Comparison of ENCODE assay signal across 32 cellular contexts in the genomic region with DNA sequence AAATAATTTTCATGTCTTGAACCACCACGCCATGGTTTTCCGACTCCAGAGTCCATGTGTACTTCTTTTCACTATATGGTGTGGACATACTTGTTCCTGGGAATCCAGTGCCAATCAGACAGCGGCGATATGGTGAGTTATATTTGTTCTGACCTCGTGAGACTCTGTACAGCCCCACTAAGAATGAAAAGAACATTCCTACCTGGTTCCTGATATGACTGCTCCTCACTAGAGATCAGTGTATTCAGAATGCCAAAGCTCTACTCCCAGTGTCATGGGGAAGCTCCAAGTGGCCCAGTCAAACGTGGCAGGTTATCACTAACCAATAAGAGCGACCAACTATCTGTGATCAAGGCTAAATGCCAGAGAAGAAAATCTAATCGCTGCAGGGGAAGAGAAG. TPM values are rescaled to one million over a fixed set of nuclear protein-coding genes. Genes with fewer than 3 reads are reported as not detected.
"Had no signal": no experiment of that assay in that cellular context is flagged by ENCODE, and none has a peak within 500 bp of the region (broad histone marks: within the 10 kb centered on the region; RNA-seq: fewer than 3 reads in every experiment).

No MANE protein-coding gene starts in this region.

- H3K36me3 ChIP-seq: neural progenitor cell, neutrophil, stomach, thyroid gland, transverse colon, upper lobe of left lung, vagina had no signal

- H3K36me3 Mint-ChIP-seq: natural killer cell; stimulated activated naive B cell treated with anti-CD40 and anti-IgM and Interleukin-4, amounts not matched to agents 10 μg/mL and 1 μg/mL and 100 μg/mL, for 72 hours had no signal

- H3K4me1 Mint-ChIP-seq: naive B cell; natural killer cell; stimulated activated naive B cell treated with anti-CD40 and anti-IgM and Interleukin-4, amounts not matched to agents 10 μg/mL and 1 μg/mL and 100 μg/mL, for 72 hours had no signal

- H3K27ac ChIP-seq: neural progenitor cell, neutrophil, parathyroid adenoma, psoas muscle, skin epidermis, stomach, testis, thyroid gland, transverse colon, upper lobe of left lung, vagina had no signal

- H3K4me3 Mint-ChIP-seq: mesothelial cell of epicardium; naive B cell; natural killer cell; nephron progenitor cell; neural progenitor cell; stimulated activated naive B cell treated with anti-CD40 and anti-IgM and Interleukin-4, amounts not matched to agents 10 μg/mL and 1 μg/mL and 100 μg/mL, for 72 hours had no signal

- H3K27me3 Mint-ChIP-seq: naive B cell; stimulated activated naive B cell treated with anti-CD40 and anti-IgM and Interleukin-4, amounts not matched to agents 10 μg/mL and 1 μg/mL and 100 μg/mL, for 72 hours had no signal

- H3K27ac Mint-ChIP-seq: mesothelial cell of epicardium, naive B cell, natural killer cell, nephron progenitor cell had no signal

- ATAC-seq: left cardiac atrium; left lobe of liver; natural killer cell; psoas muscle; sciatic nerve; stimulated activated naive B cell treated with anti-CD40 and anti-IgM and Interleukin-4, amounts not matched to agents 10 μg/mL and 1 μg/mL and 100 μg/mL, for 72 hours; stimulated activated naive CD8-positive, alpha-beta T cell treated with anti-CD3 and anti-CD28 coated beads, Interleukin-15, Interleukin-2, amounts not matched to agents 100 U/mL and 50 U/mL, for 24 hours had no signal

- H3K9me3 ChIP-seq: neutrophil, psoas muscle, stomach, testis, thyroid gland, transverse colon, upper lobe of left lung, vagina had no signal

- FAIRE-seq: keratinocyte had no signal

- H3K4me3 ChIP-seq: lung, neural progenitor cell, psoas muscle, skin epidermis, stomach, testis, thyroid gland, transverse colon, upper lobe of left lung, vagina had no signal

- DNase-seq: hippocampal formation; kidney glomerular epithelial cell; left cardiac atrium; mesendoderm; naive B cell; natural killer cell; nephron progenitor cell; occipital lobe; psoas muscle; stimulated activated CD4-positive, alpha-beta T cell treated with anti-CD3 and anti-CD28 coated beads, Interleukin-12 subunit alpha, Interleukin-12 subunit beta, amount 100 ng/mL, for 4 hours; stimulated activated CD4-positive, alpha-beta T cell treated with anti-CD3 and anti-CD28 coated beads, Interleukin-15, amount 100 ng/mL, for 24 hours; stimulated activated CD4-positive, alpha-beta T cell treated with anti-CD3 and anti-CD28 coated beads, Interleukin-2, amount 100 ng/mL, for 24 hours; stimulated activated CD4-positive, alpha-beta T cell treated with anti-CD3 and anti-CD28 coated beads, Interleukin-4, amount 100 ng/mL, for 1 hour; stimulated activated naive B cell treated with anti-CD40 and anti-IgM and Interleukin-4, amounts not matched to agents 10 μg/mL and 1 μg/mL and 100 μg/mL, for 72 hours; stimulated activated naive CD8-positive, alpha-beta T cell treated with anti-CD3 and anti-CD28 coated beads, Interleukin-15, Interleukin-2, amounts not matched to agents 100 U/mL and 50 U/mL, for 24 hours; stomach; testis; thyroid gland; transverse colon; upper lobe of left lung had no signal

- H3K27me3 ChIP-seq: neural progenitor cell, neutrophil, stomach, testis, thyroid gland, transverse colon, upper lobe of left lung, vagina had no signal

- H3K4me1 ChIP-seq: psoas muscle, testis had no signal

- H3K9me3 Mint-ChIP-seq: naive B cell; natural killer cell; nephron progenitor cell; neural progenitor cell; stimulated activated naive B cell treated with anti-CD40 and anti-IgM and Interleukin-4, amounts not matched to agents 10 μg/mL and 1 μg/mL and 100 μg/mL, for 72 hours had no signal

RNA-seq across cellular contexts. Expression of a gene that starts 6.1 kb away (rescaled TPM):
- total RNA-seq: mononuclear cell, natural killer cell, osteocyte had no signal
